ENCODE assay signal across 8 cellular contexts in the genomic region with DNA sequence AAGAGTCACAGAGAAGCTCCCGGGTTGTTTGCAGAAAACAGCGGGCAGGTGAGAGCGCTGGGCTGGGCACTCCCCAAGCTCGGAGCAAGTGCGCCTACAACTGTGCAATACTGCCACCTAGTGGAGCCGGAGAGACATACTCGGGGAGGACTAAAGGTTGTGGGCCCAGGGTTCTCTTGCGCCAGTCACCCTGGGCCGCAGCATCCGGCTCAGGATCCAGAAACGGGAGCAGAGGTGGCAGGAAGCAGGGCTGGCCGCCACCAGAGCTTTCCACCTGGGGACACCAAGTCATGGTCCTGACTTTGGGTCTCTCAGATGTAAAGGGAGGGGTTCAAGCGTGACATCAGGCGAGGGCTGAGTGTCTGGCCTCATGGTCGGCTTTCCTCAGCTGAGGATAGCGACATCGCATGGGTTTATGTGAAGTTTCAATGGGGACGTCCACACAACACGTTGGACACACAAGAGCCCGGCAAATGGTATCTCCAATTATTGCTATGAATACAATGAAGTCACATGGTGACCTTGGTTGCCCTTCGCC. TPM values are rescaled to one million over a fixed set of nuclear protein-coding genes. Genes with fewer than 3 reads are reported as not detected.
DNase-seq lines count a peak whose midpoint lies in the region; ATAC-seq and TF ChIP-seq lines count a peak whose summit lies in the region.

No MANE protein-coding gene starts in this region.

- H3K27ac ChIP-seq in CD8-positive, alpha-beta T cell (ENCODE audit: low read depth, low read length): no peak overlapping the region

- H3K36me3 ChIP-seq in CD8-positive, alpha-beta T cell (ENCODE audit: insufficient read depth, low read length): no peaks in the 10 kb centered on the region
- no peaks in the 10 kb centered on the region for H3K36me3 ChIP-seq in adipocyte (ENCODE audit: control insufficient read depth, insufficient read depth, low read length, severe bottlenecking)

- no peaks in the 10 kb centered on the region for H3K27me3 ChIP-seq in CD8-positive, alpha-beta T cell (ENCODE audit: insufficient read depth, low read length)
- H3K27me3 ChIP-seq in adipocyte (replicated peaks; ENCODE audit: control insufficient read depth, insufficient read depth, low read length): peaks cover 27% of the 10 kb centered on the region

- no peaks in the 10 kb centered on the region for H3K36me3 Mint-ChIP-seq in CD8-positive, alpha-beta T cell

- POLR2A ChIA-PET in CD8-positive, alpha-beta T cell (lab: Charles Lee): no interaction called here

- H3K9ac ChIP-seq in adipocyte (ENCODE audit: low read length): no peak overlapping the region

- ATAC-seq in CD8-positive, alpha-beta T cell: peak; percentile 84
- ATAC-seq in GM21737 (IDR thresholded peaks at IDR 0.05; ENCODE audit: unreplicated experiment) (peak; percentile 83), left cardiac atrium (peak; percentile 79 to 96), HG02973 (IDR thresholded peaks at IDR 0.05; ENCODE audit: unreplicated experiment) (no peak)

- peak; percentile 87 for TF ChIP-seq CTCF in CD8-positive, alpha-beta T cell (IDR thresholded peaks at IDR 0.05)

- no peak overlapping the region for H3K4me3 ChIP-seq in CD8-positive, alpha-beta T cell (ENCODE audit: low read depth, low read length)
- H3K4me3 ChIP-seq in adipocyte (ENCODE audit: low read length): no peak overlapping the region

- peaks cover 4% of the 10 kb centered on the region for H3K4me1 Mint-ChIP-seq in CD8-positive, alpha-beta T cell (ENCODE audit: low read depth)

- no peaks in the 10 kb centered on the region for H3K4me1 ChIP-seq in CD8-positive, alpha-beta T cell (ENCODE audit: insufficient read depth, low read length)
- H3K4me1 ChIP-seq in adipocyte (ENCODE audit: control insufficient read depth, insufficient read depth, low read length): no peaks in the 10 kb centered on the region

- H3K27me3 Mint-ChIP-seq in CD8-positive, alpha-beta T cell (ENCODE audit: low read depth): peaks cover 35% of the 10 kb centered on the region

- DNase-seq in CD8-positive, alpha-beta T cell: peak; percentile 39 to 80 (median 67)
- DNase-seq in NCI-H1436 treated with DMSO at 0.1 percent for 48 hours (lab: John Stamatoyannopoulos, UW): peak; percentile 50
- DNase-seq in T follicular helper cell (ENCODE audit: low read depth): peak; percentile 55
- DNase-seq in adipocyte (ENCODE audit: low read depth): peak; percentile 91
- peak; percentile 71 for DNase-seq in left cardiac atrium
- peak; percentile 35 for DNase-seq in pulmonary artery endothelial cell (ENCODE audit: low read depth, low spot score)

- no peak overlapping the region for H3K4me3 Mint-ChIP-seq in CD8-positive, alpha-beta T cell

- intact Hi-C loops in CD8-positive, alpha-beta T cell (cut with DNase I, micrococcal nuclease): loop anchor here (1.0 kb wide), 2 partner anchors 385 to 565 kb away; no protein-coding TSS in a partner anchor
- intact Hi-C loops in left cardiac atrium (cut with DNase I): loop anchor here in 1 of 2 donors (10.0 kb wide), 2 partner anchors 388 to 558 kb away; a partner anchor contains a TSS

- no peak overlapping the region for H3K27ac Mint-ChIP-seq in CD8-positive, alpha-beta T cell

- CTCF ChIA-PET in CD8-positive, alpha-beta T cell (lab: Charles Lee): interaction anchor here (0.6 to 2.3 kb wide), 17 partner anchors 8 to 614 kb away, joined by 3 to 22 read pairs (median 3); no protein-coding TSS in a partner anchor

- H3K9me3 Mint-ChIP-seq in CD8-positive, alpha-beta T cell: no peaks in the 10 kb centered on the region

- H3K9me3 ChIP-seq in CD8-positive, alpha-beta T cell (ENCODE audit: low read length): no peaks in the 10 kb centered on the region
- no peaks in the 10 kb centered on the region for H3K9me3 ChIP-seq in adipocyte (ENCODE audit: control insufficient read depth, low read length)

RNA-seq across cellular contexts. Expression of a gene that starts 11.2 kb away (rescaled TPM):
- not detected for total RNA-seq in CD8-positive, alpha-beta T cell
- total RNA-seq in left cardiac atrium (not detected), pulmonary artery endothelial cell (not detected in 2 replicates)

RNA-seq across cellular contexts. Expression of a gene that starts 30.5 kb away (rescaled TPM):
- not detected for total RNA-seq in CD8-positive, alpha-beta T cell
- under 1 TPM in 1 of 2 donors, not detected in 1; 0.42 TPM for total RNA-seq in left cardiac atrium
- total RNA-seq in pulmonary artery endothelial cell: not detected in 2 replicates

RNA-seq across cellular contexts. Expression of a gene that starts 47.0 kb away (rescaled TPM):
- not detected for total RNA-seq in CD8-positive, alpha-beta T cell
- not detected for total RNA-seq in left cardiac atrium
- not detected in 2 replicates for total RNA-seq in pulmonary artery endothelial cell

RNA-seq across cellular contexts. Expression of a gene that starts 49.1 kb away (rescaled TPM):
- total RNA-seq in CD8-positive, alpha-beta T cell: not detected
- not detected for total RNA-seq in left cardiac atrium
- not detected in 2 replicates for total RNA-seq in pulmonary artery endothelial cell

Comparison
In these comparisons a context has a peak if more than half of its experiments do, and no peak if none do; other contexts are left out.
1. DNase-seq: peak in every context shown above with its lines; median percentile 91 in adipocyte; 71 in left cardiac atrium; 67 in CD8-positive, alpha-beta T cell; 55 in T follicular helper cell; 50 in NCI-H1436 treated with DMSO at 0.1 percent for 48 hours; 35 in pulmonary artery endothelial cell.